Comparison of ENCODE assay signal across 1 cellular context in genomic region chr16:53087101-53087500, GRCh38.
TF ChIP-seq lines count a peak whose summit lies in the region.

No MANE protein-coding gene starts in this region.

TF ChIP-seq in GM23338, 12 proteins besides CTCF, POLR2A, EP300 and RAD21 (continued from another document):
- TF ChIP-seq ZNF462 (CRISPR knock-in tag; IDR thresholded peaks at IDR 0.05), result no peak
- TF ChIP-seq ZNF114 (CRISPR knock-in tag; IDR thresholded peaks at IDR 0.05), result no peak
